Comparison of ENCODE assay signal across 33 cellular contexts in the genomic region with DNA sequence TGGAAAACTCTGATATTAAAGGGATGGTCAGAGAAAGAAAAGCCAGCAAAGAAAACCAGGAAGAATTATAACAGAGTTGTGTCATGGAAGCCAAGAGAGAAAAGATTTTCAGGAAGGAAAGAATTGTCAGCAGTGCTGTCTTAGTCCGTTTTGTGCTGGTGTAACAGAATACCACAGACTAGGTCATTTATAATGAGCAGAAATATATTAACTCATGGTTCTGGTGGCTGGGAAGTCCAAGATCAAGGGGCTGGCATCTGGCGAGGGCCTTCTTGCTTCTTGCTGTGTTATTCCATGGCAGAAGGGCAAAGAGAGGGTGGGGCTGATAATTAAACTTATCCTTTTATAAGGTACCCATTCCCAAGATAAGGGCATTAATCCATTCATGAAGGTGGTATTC. TPM values are rescaled to one million over a fixed set of nuclear protein-coding genes. Genes with fewer than 3 reads are reported as not detected.
"Had no signal": no experiment of that assay in that cellular context is flagged by ENCODE, and none has a peak within 500 bp of the region (broad histone marks: within the 10 kb centered on the region; RNA-seq: fewer than 3 reads in every experiment).

No MANE protein-coding gene starts in this region.

- H3K4me2 ChIP-seq: smooth muscle cell had no signal

- H3K27ac ChIP-seq: neutrophil, pancreas, prostate gland, skin epidermis, stomach, thoracic aorta, thyroid gland, tibial nerve, upper lobe of left lung, vagina had no signal

- H3K4me3 ChIP-seq: pancreas, prostate gland, skin epidermis, smooth muscle cell, stomach, thoracic aorta, thyroid gland, tibial nerve, upper lobe of left lung, vagina had no signal

- H3K27me3 ChIP-seq: neutrophil, pancreas, thyroid gland, tibial nerve, upper lobe of left lung, vagina had no signal

- DNase-seq: naive thymus-derived CD8-positive, alpha-beta T cell; nephron progenitor cell; nucleus accumbens; pancreas; right cardiac atrium; stimulated activated CD4-positive, alpha-beta T cell treated with anti-CD3 and anti-CD28 coated beads, Interleukin-15, amount 100 ng/mL, for 24 hours; stimulated activated CD4-positive, alpha-beta T cell treated with anti-CD3 and anti-CD28 coated beads, Interleukin-2, amount 100 ng/mL, for 24 hours; stimulated activated CD4-positive, alpha-beta T cell treated with anti-CD3 and anti-CD28 coated beads, Interleukin-2, amount 100 ng/mL, for 48 hours; stimulated activated CD4-positive, alpha-beta T cell treated with anti-CD3 and anti-CD28 coated beads, Interleukin-4, amount 100 ng/mL, for 24 hours; stimulated activated naive B cell treated with anti-CD40 and anti-IgM and Interleukin-4, amounts not matched to agents 10 μg/mL and 1 μg/mL and 100 μg/mL, for 72 hours; stimulated activated naive CD4-positive, alpha-beta T cell treated with Interleukin-2 at 50 U/mL for 16 hours; stomach; thyroid gland; trophoblast cell; upper lobe of left lung had no signal

- H3K4me1 ChIP-seq: pancreas, prostate gland, tibial nerve, vagina had no signal

- H3K9me3 ChIP-seq: neutrophil, pancreas, prostate gland, stomach, thoracic aorta, thyroid gland, tibial nerve, upper lobe of left lung, vagina had no signal

- H3K36me3 ChIP-seq: neutrophil, pancreas, prostate gland, stomach, thoracic aorta, thyroid gland, tibial nerve, upper lobe of left lung, vagina had no signal

RNA-seq across cellular contexts. Expression of gene INHBE, which starts 6.4 kb away (rescaled TPM):
- total RNA-seq: naive thymus-derived CD8-positive, alpha-beta T cell; posterior vena cava; prostate gland; pulmonary artery endothelial cell; right cardiac atrium; sciatic nerve; stomach; subcutaneous adipose tissue; temporal lobe; thoracic aorta; thyroid gland; tibial nerve; vagina had no signal
- polyA plus RNA-seq: right cardiac atrium, stomach had no signal

RNA-seq across cellular contexts. Expression of gene GLI1, which starts 10.9 kb away (rescaled TPM):
- polyA plus RNA-seq: naive thymus-derived CD8-positive, alpha-beta T cell had no signal

RNA-seq across cellular contexts. Expression of gene INHBC, which starts 14.1 kb away (rescaled TPM):
- total RNA-seq: natural killer cell treated with Interleukin-12 subunit alpha and Interleukin-12 subunit beta and Interleukin-15 and Interleukin-18, amount 100 ng/mL, for 72 hours; neural crest cell; omental fat pad; osteocyte; posterior vena cava; pulmonary artery endothelial cell; renal cortical epithelial cell; right cardiac atrium; sciatic nerve; smooth muscle cell; subcutaneous adipose tissue; temporal lobe; thoracic aorta; tibial nerve; upper lobe of left lung; ureter; vagina had no signal
- polyA plus RNA-seq: naive thymus-derived CD8-positive, alpha-beta T cell; pancreas; right cardiac atrium; stomach had no signal

RNA-seq across cellular contexts. Expression of gene ARHGAP9, which starts 31.0 kb away (rescaled TPM):
- total RNA-seq: renal cortical epithelial cell had no signal
- polyA plus RNA-seq: smooth muscle cell had no signal
